19 cellular contexts compared by ENCODE assay signal in the genomic region with DNA sequence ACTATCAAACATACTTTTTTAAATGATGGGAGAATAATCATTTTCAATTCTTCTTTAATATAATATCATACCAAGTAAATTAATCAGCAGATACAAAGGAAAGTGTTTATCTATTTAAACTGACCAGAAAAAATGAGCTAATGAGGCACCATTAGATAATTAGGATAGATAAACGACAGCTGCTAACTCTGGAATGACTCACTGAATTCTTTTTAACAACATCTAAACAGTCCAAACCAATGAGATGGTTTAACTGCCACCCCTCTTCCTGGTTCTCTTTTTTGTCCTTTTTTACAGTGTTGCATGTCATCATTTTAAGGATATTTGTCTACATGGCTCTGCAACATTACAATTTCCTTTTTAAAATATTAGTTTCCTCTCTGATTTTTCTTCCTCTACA. TPM values are rescaled to one million over a fixed set of nuclear protein-coding genes. Genes with fewer than 3 reads are reported as not detected.
"Had no signal": no experiment of that assay in that cellular context is flagged by ENCODE, and none has a peak within 500 bp of the region (broad histone marks: within the 10 kb centered on the region; RNA-seq: fewer than 3 reads in every experiment).

No MANE protein-coding gene starts in this region.

- H3K36me3 ChIP-seq: tibial artery, vagina had no signal

- H3K4me1 ChIP-seq: vagina had no signal

- H3K4me2 ChIP-seq: hepatocyte had no signal

- H3K79me2 ChIP-seq: hepatocyte had no signal

- ATAC-seq: activated CD8-positive, alpha-beta T cell treated with anti-CD3 and anti-CD28 coated beads, Interleukin-2, amount 10 ng/mL, durations not matched to agents 7 days and 5 days; left lobe of liver; stimulated activated naive B cell treated with anti-CD40 and anti-IgM and Interleukin-4, amounts not matched to agents 10 μg/mL and 1 μg/mL and 100 μg/mL, for 72 hours had no signal

- H3K27ac ChIP-seq: hepatocyte, vagina had no signal

- DNase-seq: activated B cell treated with CpG ODN at 0.5 μM for 24 hours; activated CD4-positive, alpha-beta T cell treated with anti-CD3 and anti-CD28 coated beads for 48 hours; activated CD8-positive, alpha-beta memory T cell treated with anti-CD3 and anti-CD28 coated beads, Interleukin-2, amount 50 U/mL, for 4 hours; activated CD8-positive, alpha-beta T cell treated with anti-CD3 and anti-CD28 coated beads, Interleukin-2, amount 10 ng/mL, durations not matched to agents 7 days and 5 days; activated gamma-delta T cell treated with Interleukin-2 at 50 U/mL for 16 hours; amygdala; dorsolateral prefrontal cortex; endodermal cell; islet precursor cell; mammary epithelial cell; nucleus accumbens; posterior cingulate gyrus; stimulated activated CD4-positive, alpha-beta T cell treated with anti-CD3 and anti-CD28 coated beads, Interleukin-15, amount 100 ng/mL, for 24 hours; stimulated activated CD4-positive, alpha-beta T cell treated with anti-CD3 and anti-CD28 coated beads, Interleukin-4, amount 100 ng/mL, for 1 hour; stimulated activated naive B cell treated with anti-CD40 and anti-IgM and Interleukin-4, amounts not matched to agents 10 μg/mL and 1 μg/mL and 100 μg/mL, for 72 hours; tibial artery had no signal

- H3K4me3 ChIP-seq: dorsolateral prefrontal cortex, hepatocyte, tibial artery, vagina had no signal

- H3K27me3 ChIP-seq: dorsolateral prefrontal cortex, hepatocyte, tibial artery, vagina had no signal

RNA-seq across cellular contexts. Expression of gene UNC5C, which starts 41.6 kb away (rescaled TPM):
- total RNA-seq: activated B cell treated with CpG ODN at 0.5 μM for 24 hours; activated CD8-positive, alpha-beta T cell treated with anti-CD3 and anti-CD28 coated beads, Interleukin-2, amount 10 ng/mL, durations not matched to agents 7 days and 5 days had no signal
